In genomic region chr22:20131593-20131855, GRCh38 we compare ENCODE assay signal across 8 cellular contexts. TPM values are rescaled to one million over a fixed set of nuclear protein-coding genes. Genes with fewer than 3 reads are reported as not detected.
DNase-seq lines count a peak whose midpoint lies in the region; ATAC-seq and TF ChIP-seq lines count a peak whose summit lies in the region.

TSS of gene ZDHHC8 (plus strand) at chr22:20131804. CDS start at chr22:20131948, 144 bp downstream.

- no peak for TF ChIP-seq EP300 in esophagus muscularis mucosa (IDR thresholded peaks at IDR 0.05)

- H3K4me1 Mint-ChIP-seq in natural killer cell: peaks cover 0 to 25% of the 10 kb centered on the region in 2 donors

- H3K9me3 ChIP-seq in esophagus muscularis mucosa (no peaks in the 10 kb centered on the region), vagina (no peaks in the 10 kb centered on the region)

- peak; percentile 53 for DNase-seq in activated CD8-positive, alpha-beta memory T cell treated with anti-CD3 and anti-CD28 coated beads, Interleukin-2, amount 50 U/mL, for 4 hours
- DNase-seq in esophagus muscularis mucosa (ENCODE audit: extremely low spot score) (no peak), natural killer cell (peak; percentile 29), vagina (ENCODE audit: extremely low spot score in 2 of 2) (no peak), NCI-H345 treated with DMSO at 0.1 percent for 48 hours (lab: John Stamatoyannopoulos, UW; ENCODE audit: unreplicated experiment) (no peak), A172 (ENCODE audit: low spot score) (no peak)

- TF ChIP-seq POLR2A in esophagus muscularis mucosa (IDR thresholded peaks at IDR 0.05; ENCODE audit: low read depth) (no peak), vagina (IDR thresholded peaks at IDR 0.05) (no peak)

- no peaks in the 10 kb centered on the region for H3K9me3 Mint-ChIP-seq in natural killer cell

- H3K4me3 Mint-ChIP-seq in natural killer cell: peak within 1 kb of the TSS; percentile 74

- intact Hi-C loops in esophagus muscularis mucosa (cut with DNase I): no loop called here
- intact Hi-C loops in natural killer cell (cut with micrococcal nuclease): loop anchor here (2.0 kb wide), 1 partner anchor 15 kb away; the partner anchor contains the start of genes RANBP1 and TRMT2A
- intact Hi-C loops in vagina (cut with DNase I): loop anchor here (2.0 kb wide), 1 partner anchor 51 kb away; the partner anchor contains the start of gene DGCR8

- no CpG with 5 or more reads among the region's 42 CpGs for WGBS in esophagus muscularis mucosa

- H3K4me3 ChIP-seq in esophagus muscularis mucosa: peak within 1 kb of the TSS; percentile 69 to 100 (median 97)
- peak within 1 kb of the TSS; percentile 97 to 100 for H3K4me3 ChIP-seq in vagina

- H3K27ac ChIP-seq in esophagus muscularis mucosa (replicated peaks in 1 of 4): peak within 1 kb of the TSS; percentile 89 to 99 (median 96)
- peak within 1 kb of the TSS; percentile 89 for H3K27ac ChIP-seq in vagina

- peak; percentile 50 for ATAC-seq in GM18867 (IDR thresholded peaks at IDR 0.05; ENCODE audit: unreplicated experiment)
- peak; percentile 45 for ATAC-seq in HG03354 (IDR thresholded peaks at IDR 0.05; ENCODE audit: poor library complexity, severe bottlenecking, unreplicated experiment)
- peak; percentile 74 to 80 (median 77) for ATAC-seq in natural killer cell

- TF ChIP-seq CTCF in esophagus muscularis mucosa (IDR thresholded peaks at IDR 0.05) (no peak), natural killer cell (IDR thresholded peaks at IDR 0.05) (no peak), vagina (IDR thresholded peaks at IDR 0.05) (no peak)

- peak within 1 kb of the TSS in 1 of 2 donors; percentile 35 for H3K27ac Mint-ChIP-seq in natural killer cell

- H3K36me3 Mint-ChIP-seq in natural killer cell: no peaks in the 10 kb centered on the region

- H3K4me1 ChIP-seq in esophagus muscularis mucosa: peaks cover 51 to 59% (median 55%) of the 10 kb centered on the region in 4 donors
- H3K4me1 ChIP-seq in vagina: peaks cover 54% of the 10 kb centered on the region

- H3K27me3 ChIP-seq in esophagus muscularis mucosa (no peaks in the 10 kb centered on the region), vagina (no peaks in the 10 kb centered on the region)

- H3K36me3 ChIP-seq in esophagus muscularis mucosa (peaks cover 5 to 16% (median 11%) of the 10 kb centered on the region in 4 donors), vagina (peaks cover 0 to 5% of the 10 kb centered on the region in 2 donors)

- H3K27me3 Mint-ChIP-seq in natural killer cell (ENCODE audit: low read depth in 2 of 2): no peaks in the 10 kb centered on the region

RNA-seq across cellular contexts. Expression of gene ZDHHC8, which starts in this region (rescaled TPM):
- total RNA-seq in esophagus muscularis mucosa: 10 to 100 TPM; 11.8 to 33.2 (median 23.8) TPM
- 10 to 100 TPM; 64.0 to 75.6 (median 65.3) TPM for total RNA-seq in natural killer cell
- 22.6 TPM for total RNA-seq in vagina
- total RNA-seq in A172 (2014; rRNA removed; shearing (Covaris generic)): 4.3 and 8.6 TPM in 2 replicates

Comparison
In these comparisons a context has a peak if more than half of its experiments do, and no peak if none do; other contexts are left out.
1. DNase-seq: peak in activated CD8-positive, alpha-beta memory T cell treated with anti-CD3 and anti-CD28 coated beads, Interleukin-2, amount 50 U/mL, for 4 hours (single experiment) and natural killer cell (single experiment); none in esophagus muscularis mucosa (single experiment), vagina (0 of 2), NCI-H345 treated with DMSO at 0.1 percent for 48 hours (single experiment) and A172 (single experiment).
2. Peak in every context shown above with its lines, with median percentiles within 50 percentile points of each other: ATAC-seq.